Comparison of ENCODE assay signal across 8 cellular contexts in the genomic region with DNA sequence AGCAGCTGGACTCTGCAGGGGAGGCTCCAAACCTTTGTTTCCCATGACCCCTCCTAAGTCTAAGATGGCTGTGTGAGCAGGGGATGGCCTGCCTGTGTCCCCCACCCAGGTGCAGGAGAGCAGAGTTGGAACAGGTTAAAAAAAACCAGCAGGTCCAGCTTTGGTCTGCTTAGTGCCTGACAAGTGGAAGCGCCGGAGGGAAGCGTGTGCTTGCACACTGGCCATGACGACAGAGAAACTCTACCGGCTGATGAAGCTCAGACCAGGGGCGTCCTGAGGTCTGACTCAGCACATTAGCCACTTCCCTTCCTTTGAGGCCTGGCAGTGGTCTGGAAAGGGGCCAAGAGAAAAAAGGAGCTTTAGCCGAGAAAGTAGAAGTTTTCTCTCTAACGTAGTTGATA.
A peak's percentile ranks its signal among the peaks of the same experiment; 100 is the strongest.
DNase-seq lines count a peak whose midpoint lies in the region; ATAC-seq and TF ChIP-seq lines count a peak whose summit lies in the region.

No MANE protein-coding gene starts in this region.

- H3K36me3 Mint-ChIP-seq in CD8-positive, alpha-beta memory T cell = peaks cover 0 to 3% (median 0%) of the 10 kb centered on the region in 3 donors

- H3K4me1 Mint-ChIP-seq in CD8-positive, alpha-beta memory T cell = peaks cover 17 to 19% (median 18%) of the 10 kb centered on the region in 3 donors

- CTCF ChIA-PET in CD8-positive, alpha-beta memory T cell (lab: Charles Lee) = no interaction called here

- peak overlapping the region in 6 of 7 donors; percentile 4 to 63 (median 32) for H3K4me3 Mint-ChIP-seq in CD8-positive, alpha-beta memory T cell

- H3K4me1 ChIP-seq in CD8-positive, alpha-beta memory T cell (ENCODE audit: insufficient read depth, low read length) = peaks cover 10% of the 10 kb centered on the region

- peaks cover 9 to 24% of the 10 kb centered on the region in 2 donors for H3K27me3 Mint-ChIP-seq in CD8-positive, alpha-beta memory T cell

- no peak overlapping the region for H3K27ac ChIP-seq in CD8-positive, alpha-beta memory T cell (ENCODE audit: low read depth, low read length)
- no peak overlapping the region for H3K27ac ChIP-seq in coronary artery

- TF ChIP-seq CTCF in astrocyte of the spinal cord (IDR thresholded peaks at IDR 0.05; ENCODE audit: low read depth, low read length) (no peak), coronary artery (IDR thresholded peaks at IDR 0.05) (no peak), omental fat pad (IDR thresholded peaks at IDR 0.05) (no peak)

- POLR2A ChIA-PET in CD8-positive, alpha-beta memory T cell (lab: Charles Lee) = interaction anchor here (0.5 kb wide), 1 partner anchor 525 kb away, joined by 4 read pairs; no protein-coding TSS in a partner anchor

- no peak overlapping the region for H3K4me3 ChIP-seq in CD8-positive, alpha-beta memory T cell (ENCODE audit: low read length)
- H3K4me3 ChIP-seq in astrocyte of the spinal cord (ENCODE audit: low read depth, low read length) = no peak overlapping the region
- H3K4me3 ChIP-seq in coronary artery = no peak overlapping the region

- no peaks in the 10 kb centered on the region for H3K9me3 ChIP-seq in CD8-positive, alpha-beta memory T cell (ENCODE audit: low read length)

- H3K36me3 ChIP-seq in CD8-positive, alpha-beta memory T cell (ENCODE audit: insufficient read depth, low read length) = no peaks in the 10 kb centered on the region

- in situ Hi-C loops in astrocyte of the spinal cord (cut with HindIII; ENCODE audit: low sequenced_read_pairs) = no loop called here

- H3K9me3 Mint-ChIP-seq in CD8-positive, alpha-beta memory T cell = no peaks in the 10 kb centered on the region

- peak in 2 of 5 donors; percentile 16 to 58 for DNase-seq in CD8-positive, alpha-beta memory T cell
- peak; percentile 89 for DNase-seq in M059J (ENCODE audit: low read depth)
- DNase-seq in astrocyte of the spinal cord (ENCODE audit: low read depth, low spot score) = peak; percentile 94
- DNase-seq in middle frontal gyrus (ENCODE audit: extremely low spot score, low spot score) = peak; percentile 8
- DNase-seq in occipital lobe (lab: John Stamatoyannopoulos, UW) = no peak
- DNase-seq in coronary artery (ENCODE audit: low spot score) = no peak
- no peak for DNase-seq in omental fat pad (ENCODE audit: low spot score)

- H3K27me3 ChIP-seq in CD8-positive, alpha-beta memory T cell (ENCODE audit: insufficient read depth, low read length, poor library complexity, severe bottlenecking) = peaks cover 3% of the 10 kb centered on the region

- ATAC-seq in GM21360 (IDR thresholded peaks at IDR 0.05; ENCODE audit: unreplicated experiment) = peak; percentile 88
- ATAC-seq in omental fat pad (ENCODE audit: low FRiP score) = no peak

- H3K27ac Mint-ChIP-seq in CD8-positive, alpha-beta memory T cell = peak overlapping the region in 2 of 8 donors; percentile 30 to 58

Comparison
In these comparisons a context has a peak if more than half of its experiments do, and no peak if none do; other contexts are left out.
1. DNase-seq: peak in M059J (single experiment), astrocyte of the spinal cord (single experiment) and middle frontal gyrus (single experiment); none in occipital lobe (single experiment), coronary artery (single experiment) and omental fat pad (single experiment).